ENCODE assay signal across 11 cellular contexts in the genomic region with DNA sequence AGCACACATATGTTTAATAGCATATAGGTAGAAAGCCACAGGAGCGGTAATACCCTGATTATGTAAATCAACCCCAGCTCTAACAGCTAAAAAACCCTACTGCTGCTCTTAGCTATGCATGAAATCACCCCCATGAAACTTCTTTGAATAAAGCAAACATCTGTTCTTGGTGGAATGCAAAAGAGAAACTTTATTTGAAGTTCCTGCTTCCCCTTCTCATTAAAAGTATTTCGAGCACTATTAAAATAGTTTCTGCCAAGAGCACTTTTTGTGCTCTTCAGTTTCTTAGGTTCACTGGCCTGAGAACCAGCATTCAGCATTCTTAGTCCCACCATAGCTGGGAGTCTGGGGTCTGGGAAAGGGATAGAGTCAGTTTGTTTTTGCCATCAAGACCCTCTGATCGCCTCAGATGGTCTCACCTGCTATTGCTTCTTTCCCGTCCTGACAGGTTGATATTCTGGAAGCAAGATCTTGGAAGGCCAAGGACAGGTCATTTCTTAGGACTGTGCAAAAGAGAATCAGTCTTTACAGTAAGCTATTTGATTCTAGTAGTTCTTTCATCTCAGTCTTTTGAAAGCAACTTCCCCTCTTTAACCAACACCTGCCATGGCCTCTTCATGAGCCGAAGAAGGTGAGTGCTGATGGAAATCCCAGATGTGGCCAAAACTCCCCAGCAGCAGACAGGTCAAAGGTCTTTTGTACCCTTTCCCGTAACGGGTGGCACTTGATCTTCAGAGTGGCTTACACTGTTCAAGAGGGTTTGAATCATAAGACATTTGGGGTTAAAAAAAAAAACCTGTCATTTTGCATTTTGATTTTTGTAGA.
DNase-seq lines count a peak whose midpoint lies in the region; ATAC-seq and TF ChIP-seq lines count a peak whose summit lies in the region.
"Had no signal": no experiment of that assay in that cellular context is flagged by ENCODE, and none has a peak within 500 bp of the region (broad histone marks: within the 10 kb centered on the region; RNA-seq: fewer than 3 reads in every experiment).

No MANE protein-coding gene starts in this region.

- peak overlapping the region; percentile 93 for H3K27ac Mint-ChIP-seq in activated T-helper 17 cell treated with anti-CD3 and anti-CD28 coated beads, Interleukin-2, amount 50 U/mL, for 72 hours
- H3K27ac Mint-ChIP-seq: endodermal cell had no signal

- H3K4me3 ChIP-seq in GM12865 (ENCODE audit: low read depth, low read length): peak overlapping the region; percentile 14
- H3K4me3 ChIP-seq in A673 (ENCODE audit: low read depth, low read length, poor library complexity, severe bottlenecking): no peak overlapping the region

- peak overlapping the region; percentile 75 for H3K4me3 Mint-ChIP-seq in activated T-helper 17 cell treated with anti-CD3 and anti-CD28 coated beads, Interleukin-2, amount 50 U/mL, for 72 hours
- H3K4me3 Mint-ChIP-seq: endodermal cell had no signal

- no peaks in the 10 kb centered on the region for H3K36me3 ChIP-seq in A673 (ENCODE audit: insufficient read depth, low read length, poor library complexity, severe bottlenecking)

- H3K27ac ChIP-seq in A673 (ENCODE audit: low read depth, low read length, poor library complexity, severe bottlenecking): no peak overlapping the region

- H3K9me3 Mint-ChIP-seq in activated T-helper 17 cell treated with anti-CD3 and anti-CD28 coated beads, Interleukin-2, amount 50 U/mL, for 72 hours: no peaks in the 10 kb centered on the region

- CTCF ChIA-PET in A673 (lab: Charles Lee): no interaction called here

- ATAC-seq in GM19438 (IDR thresholded peaks at IDR 0.05; ENCODE audit: low read depth, unreplicated experiment) (peak; percentile 50), HG03103 (IDR thresholded peaks at IDR 0.05; ENCODE audit: low read depth, unreplicated experiment) (peak; percentile 58)
- peak; percentile 71 for ATAC-seq in activated T-helper 17 cell treated with anti-CD3 and anti-CD28 coated beads, Interleukin-2, amount 50 U/mL, for 72 hours (replicated peaks)

- H3K36me3 Mint-ChIP-seq in activated T-helper 17 cell treated with anti-CD3 and anti-CD28 coated beads, Interleukin-2, amount 50 U/mL, for 72 hours (ENCODE audit: low read depth): no peaks in the 10 kb centered on the region

- no peaks in the 10 kb centered on the region for H3K9me3 ChIP-seq in A673 (ENCODE audit: low read depth, low read length, poor library complexity, severe bottlenecking)

- no TSS peak for BruUV-seq in A673 (replicated peaks; lab: Mats Ljungman, UMichigan)

- POLR2A ChIA-PET in A673 (lab: Charles Lee; ENCODE audit: low non-redundant PET): interaction anchor here (0.6 kb wide), 1 partner anchor 10 kb away, joined by 3 read pairs; no protein-coding TSS in a partner anchor

- peaks cover 21% of the 10 kb centered on the region for H3K4me1 Mint-ChIP-seq in activated T-helper 17 cell treated with anti-CD3 and anti-CD28 coated beads, Interleukin-2, amount 50 U/mL, for 72 hours
- H3K4me1 Mint-ChIP-seq: endodermal cell had no signal

- no peaks in the 10 kb centered on the region for H3K27me3 ChIP-seq in A673 (replicated peaks; ENCODE audit: insufficient read depth, low read depth, low read length, poor library complexity)

- intact Hi-C loops in A673 (cut with micrococcal nuclease; ENCODE audit: unreplicated experiment): no loop called here

- no peak for TF ChIP-seq CTCF in GM12865 (IDR thresholded peaks at IDR 0.05; ENCODE audit: insufficient read depth, low read depth, low read length, missing control alignments)
- no peak for TF ChIP-seq CTCF in A673 (conservative IDR thresholded peaks at IDR 0.05; ENCODE audit: low read depth, low read length)

- DNase-seq in GM12865 (ENCODE audit: low read depth): peak; percentile 90
- no peak for DNase-seq in A673 (ENCODE audit: low spot score)
- no peak for DNase-seq in HuH-7 (ENCODE audit: low spot score)
- DNase-seq in NCI-H1436 treated with DMSO at 0.1 percent for 48 hours (lab: John Stamatoyannopoulos, UW): no peak
- no peak for DNase-seq in NCI-H226
- DNase-seq: activated CD4-positive, alpha-beta T cell treated with anti-CD3 and anti-CD28 coated beads, Interleukin-2, amount 50 U/mL, for 4 hours; endodermal cell; NCI-H1930 had no signal

- no peaks in the 10 kb centered on the region for H3K4me1 ChIP-seq in A673 (ENCODE audit: insufficient read depth, low read length, poor library complexity, severe bottlenecking)

- H3K27me3 Mint-ChIP-seq in activated T-helper 17 cell treated with anti-CD3 and anti-CD28 coated beads, Interleukin-2, amount 50 U/mL, for 72 hours: no peaks in the 10 kb centered on the region
